19 cellular contexts compared by ENCODE assay signal in genomic region chr1:179817789-179818188, GRCh38. TPM values are rescaled to one million over a fixed set of nuclear protein-coding genes. Genes with fewer than 3 reads are reported as not detected.
DNase-seq lines count a peak whose midpoint lies in the region; ATAC-seq and TF ChIP-seq lines count a peak whose summit lies in the region.
"Had no signal": no experiment of that assay in that cellular context is flagged by ENCODE, and none has a peak within 500 bp of the region (broad histone marks: within the 10 kb centered on the region; RNA-seq: fewer than 3 reads in every experiment).

No MANE protein-coding gene starts in this region.

- H2BK12ac ChIP-seq in trophoblast cell (ENCODE audit: low read length), result no peak overlapping the region

- no peak overlapping the region for H2AK5ac ChIP-seq in trophoblast cell (ENCODE audit: low read length)

- H3K79me1 ChIP-seq in trophoblast cell (ENCODE audit: low read length), result no peaks in the 10 kb centered on the region

- 58 to 64% methylated on average over 8 of the region's 8 CpGs for WGBS in heart right ventricle, 2 donors
- no CpG with 5 or more reads among the region's 8 CpGs for WGBS in trophoblast cell (ENCODE audit: extremely low coverage, insufficient coverage, insufficient read length)

- H4K12ac ChIP-seq in trophoblast cell (ENCODE audit: low read depth, low read length), result no peak overlapping the region

- H3K9ac ChIP-seq in adipocyte (ENCODE audit: low read length) (no peak overlapping the region), trophoblast cell (ENCODE audit: low read length) (no peak overlapping the region)

- H3K4me2 ChIP-seq in trophoblast cell (ENCODE audit: low read length), result no peak overlapping the region

- no peaks in the 10 kb centered on the region for H3K9me3 ChIP-seq in adipocyte (ENCODE audit: control insufficient read depth, low read length)
- no peaks in the 10 kb centered on the region for H3K9me3 ChIP-seq in heart right ventricle
- no peaks in the 10 kb centered on the region for H3K9me3 ChIP-seq in trophoblast cell (ENCODE audit: insufficient read depth, low read depth, low read length)
- H3K9me3 ChIP-seq: uterus had no signal

- no peak overlapping the region for H3K18ac ChIP-seq in trophoblast cell (ENCODE audit: low read length)

- H3K23ac ChIP-seq in trophoblast cell (ENCODE audit: low read length), result no peak overlapping the region

- peak; percentile 74 for DNase-seq in GM03348 (ENCODE audit: low spot score)
- peak; percentile 35 for DNase-seq in adipocyte (ENCODE audit: low read depth)
- peak; percentile 48 to 75 for DNase-seq in heart right ventricle
- peak; percentile 97 to 98 for DNase-seq in trophoblast cell
- no peak for DNase-seq in GDM1 (lab: John Stamatoyannopoulos, UW)
- DNase-seq in NK-92 treated with Interleukin-12 subunit alpha and Interleukin-12 subunit beta, amount 100 ng/mL, for 24 hours (lab: John Stamatoyannopoulos, UW), result no peak
- DNase-seq: activated CD4-positive, alpha-beta T cell treated with anti-CD3 and anti-CD28 coated beads for 4 hours; activated T-cell treated with anti-CD3 and anti-CD28 coated beads, Interleukin-2, amount 50 U/mL, for 1 hour; KBM-7; NCI-H1694; NCI-H510A; stimulated activated CD4-positive, alpha-beta T cell treated with anti-CD3 and anti-CD28 coated beads, Interleukin-4, amount 100 ng/mL, for 4 hours; T-helper 1 cell had no signal

- H3K27me3 ChIP-seq in adipocyte (replicated peaks; ENCODE audit: control insufficient read depth, insufficient read depth, low read length) (peaks cover 15% of the 10 kb centered on the region), heart right ventricle (peaks cover 0 to 5% (median 0%) of the 10 kb centered on the region in 7 donors), trophoblast cell (ENCODE audit: insufficient read depth, low read length) (no peaks in the 10 kb centered on the region)
- H3K27me3 ChIP-seq: uterus had no signal

- ATAC-seq in heart right ventricle (peak; percentile 4 to 75 (median 20)), GM21723 (IDR thresholded peaks at IDR 0.05; ENCODE audit: unreplicated experiment) (no peak), HG03378 (IDR thresholded peaks at IDR 0.05; ENCODE audit: unreplicated experiment) (no peak)
- ATAC-seq: Panc1; stimulated activated effector memory CD8-positive, alpha-beta T cell treated with anti-CD3 and anti-CD28 coated beads, Interleukin-12 subunit alpha, Interleukin-12 subunit beta, amount 100 ng/mL, for 72 hours had no signal

- TF ChIP-seq CTCF in heart right ventricle (IDR thresholded peaks at IDR 0.05), result no peak

- H3K14ac ChIP-seq in trophoblast cell (ENCODE audit: low read length), result no peak overlapping the region

- H2BK120ac ChIP-seq in trophoblast cell (ENCODE audit: insufficient read depth, low read length, poor library complexity), result no peak overlapping the region

- no peak overlapping the region for H4K8ac ChIP-seq in trophoblast cell (ENCODE audit: low read depth, low read length)

- intact Hi-C loops in heart right ventricle (cut with DNase I), result loop anchor here in 1 of 10 donors (5.0 kb wide), 1 partner anchor 65 kb away; the partner anchor contains the start of gene TOR1AIP1

- H3K4me3 ChIP-seq in adipocyte (ENCODE audit: low read length) (no peak overlapping the region), heart right ventricle (no peak overlapping the region), trophoblast cell (ENCODE audit: low read depth, low read length) (no peak overlapping the region)
- H3K4me3 ChIP-seq: uterus had no signal

- H3K27ac ChIP-seq in heart right ventricle, result peak overlapping the region in 9 of 10 donors; percentile 10 to 83 (median 57)
- H3K27ac ChIP-seq in trophoblast cell (ENCODE audit: low read depth, low read length), result no peak overlapping the region
- H3K27ac ChIP-seq: C4-2B, uterus had no signal

- H3K4me1 ChIP-seq in adipocyte (ENCODE audit: control insufficient read depth, insufficient read depth, low read length) (peaks cover 40% of the 10 kb centered on the region), heart right ventricle (peaks cover 5 to 50% (median 35%) of the 10 kb centered on the region in 9 donors), trophoblast cell (ENCODE audit: control insufficient read depth in 1 of 2, insufficient read depth in 2 of 2, low read length in 2 of 2) (peaks cover 5 to 8% of the 10 kb centered on the region in 2 experiments)

- H4K91ac ChIP-seq in trophoblast cell (ENCODE audit: low read depth, low read length), result no peak overlapping the region

- no peaks in the 10 kb centered on the region for H3K79me2 ChIP-seq in trophoblast cell (ENCODE audit: control insufficient read depth, insufficient read depth, low read length, poor library complexity)

- no peak overlapping the region for H2BK5ac ChIP-seq in trophoblast cell (ENCODE audit: low read depth, low read length, poor library complexity)

- no peak overlapping the region for H3K4ac ChIP-seq in trophoblast cell (ENCODE audit: low read depth, low read length)

- no peak overlapping the region for H2AFZ ChIP-seq in trophoblast cell (ENCODE audit: insufficient read depth, low read length, poor library complexity)

- H3K36me3 ChIP-seq in adipocyte (ENCODE audit: control insufficient read depth, insufficient read depth, low read length, severe bottlenecking) (no peaks in the 10 kb centered on the region), heart right ventricle (no peaks in the 10 kb centered on the region), trophoblast cell (ENCODE audit: control insufficient read depth in 1 of 2, insufficient read depth in 2 of 2, low read length in 2 of 2) (no peaks in the 10 kb centered on the region)
- H3K36me3 ChIP-seq: uterus had no signal

RNA-seq across cellular contexts. Expression of gene TOR1AIP2, which starts 59.8 kb away (rescaled TPM):
- total RNA-seq in heart right ventricle, result 10 to 100 TPM; 43.2 to 63.3 (median 53.3) TPM
- 10 to 100 TPM in 1 of 2 donors, 1 to 10 TPM in 1; 8.1 to 16.0 TPM for polyA plus RNA-seq in heart right ventricle
- 74.2 and 76.8 TPM in 2 replicates for polyA plus RNA-seq in trophoblast cell (2013)

Comparison
In these comparisons a context has a peak if more than half of its experiments do, and no peak if none do; other contexts are left out.
1. DNase-seq: peak in GM03348 (single experiment), adipocyte (single experiment), heart right ventricle (2 of 2) and trophoblast cell (2 of 2); none in GDM1 (single experiment) and NK-92 treated with Interleukin-12 subunit alpha and Interleukin-12 subunit beta, amount 100 ng/mL, for 24 hours (single experiment).
2. ATAC-seq: peak in heart right ventricle (8 of 8); none in GM21723 (single experiment) and HG03378 (single experiment).